ENCODE assay signal across 13 cellular contexts in genomic region chr4:181234951-181235350, GRCh38.
A peak's percentile ranks its signal among the peaks of the same experiment; 100 is the strongest.
DNase-seq lines count a peak whose midpoint lies in the region.
"Had no signal": no experiment of that assay in that cellular context is flagged by ENCODE, and none has a peak within 500 bp of the region (broad histone marks: within the 10 kb centered on the region; RNA-seq: fewer than 3 reads in every experiment).

No MANE protein-coding gene starts in this region.

- DNase-seq in SHP77 treated with DMSO at 0.1 percent for 48 hours (lab: John Stamatoyannopoulos, UW) = peak; percentile 88
- DNase-seq in SHP77 (lab: John Stamatoyannopoulos, UW) = no peak
- peak; percentile 2 for DNase-seq in SK-N-DZ (ENCODE audit: low spot score)
- peak; percentile 31 for DNase-seq in retina
- no peak for DNase-seq in SW480 (ENCODE audit: low spot score)
- no peak for DNase-seq in activated T-cell treated with anti-CD3 and anti-CD28 coated beads for 4 hours
- DNase-seq: CD4-positive, alpha-beta T cell; CD8-positive, alpha-beta memory T cell; DMS53; DMS79 treated with DMSO at 0.1 percent for 48 hours; GF-D8; H7; HCEC 1CT had no signal

Comparison
In these comparisons a context has a peak if more than half of its experiments do, and no peak if none do; other contexts are left out.
1. DNase-seq: peak in SHP77 treated with DMSO at 0.1 percent for 48 hours (single experiment), SK-N-DZ (single experiment) and retina (single experiment); none in SHP77 (0 of 2), SW480 (single experiment) and activated T-cell treated with anti-CD3 and anti-CD28 coated beads for 4 hours (single experiment).